In the genomic region with DNA sequence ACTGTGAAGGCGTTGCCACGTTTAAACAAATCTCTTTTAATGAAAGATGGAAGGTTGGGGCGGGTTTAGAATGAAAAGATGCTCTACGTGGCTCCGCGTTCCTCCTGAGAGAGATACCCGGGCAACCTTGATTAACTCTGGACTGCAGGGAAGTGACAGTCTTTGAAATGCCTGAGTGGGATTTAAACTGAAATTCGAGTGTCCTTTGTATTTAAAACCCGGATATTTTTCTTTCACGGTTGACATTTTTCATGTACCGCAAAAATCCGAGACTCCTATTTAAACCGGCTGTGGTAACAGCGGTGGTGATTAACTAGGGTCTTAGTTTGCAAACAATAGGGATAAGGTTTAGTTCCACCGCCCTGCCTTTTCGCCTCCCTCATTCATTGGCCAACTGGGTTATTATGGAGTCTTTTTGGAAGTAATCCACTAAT, we compare ENCODE assay signal across 8 cellular contexts. TPM values are rescaled to one million over a fixed set of nuclear protein-coding genes. Genes with fewer than 3 reads are reported as not detected.
DNase-seq lines count a peak whose midpoint lies in the region; ATAC-seq, FAIRE-seq and TF ChIP-seq lines count a peak whose summit lies in the region.

No MANE protein-coding gene starts in this region.

- ATAC-seq in GM18502 (IDR thresholded peaks at IDR 0.05; ENCODE audit: poor library complexity, unreplicated experiment) (peak; percentile 29), HG02763 (IDR thresholded peaks at IDR 0.05; ENCODE audit: unreplicated experiment) (no peak)

- no peak for TF ChIP-seq CTCF in endothelial cell of umbilical vein (IDR thresholded peaks at IDR 0.05; ENCODE audit: extremely low read depth in 1 of 2, insufficient read depth in 1 of 2, low read depth in 1 of 2, low read length in 2 of 2)
- no peak for TF ChIP-seq CTCF in D721Med (IDR thresholded peaks at IDR 0.05; ENCODE audit: insufficient read depth, missing control alignments)

- H3K9me3 ChIP-seq in endothelial cell of umbilical vein (replicated peaks; ENCODE audit: control insufficient read depth, insufficient read depth, low read length): no peaks in the 10 kb centered on the region

- dilution Hi-C loops in endothelial cell of umbilical vein (cut with MboI; ENCODE audit: extremely low pct_ligation_motif_present, low sequenced_read_pairs): no loop called here

- CTCF ChIA-PET in endothelial cell of umbilical vein (lab: Charles Lee): interaction anchor here (1.0 kb wide), 1 partner anchor 38 kb away, joined by 3 read pairs; no protein-coding TSS in a partner anchor

- H3K27ac ChIP-seq in ACC112 (ENCODE audit: low read depth, low read length) (peak overlapping the region; percentile 77), endothelial cell of umbilical vein (ENCODE audit: insufficient read depth, low read depth, low read length) (peak overlapping the region; percentile 66)

- H2AFZ ChIP-seq in ACC112 (ENCODE audit: low read length, unreplicated experiment): peak overlapping the region; percentile 99
- peak overlapping the region; percentile 69 for H2AFZ ChIP-seq in endothelial cell of umbilical vein (ENCODE audit: low read depth, low read length)

- H3K9me1 ChIP-seq in endothelial cell of umbilical vein (replicated peaks; ENCODE audit: control insufficient read depth, extremely low read depth, insufficient read depth, low read length): no peaks in the 10 kb centered on the region

- no peaks in the 10 kb centered on the region for H3K27me3 ChIP-seq in ACC112 (ENCODE audit: insufficient read depth, low read length)
- no peaks in the 10 kb centered on the region for H3K27me3 ChIP-seq in endothelial cell of umbilical vein (ENCODE audit: control insufficient read depth in 2 of 2, insufficient read depth in 2 of 2, low read length in 2 of 2)

- peak; percentile 73 for FAIRE-seq in endothelial cell of umbilical vein (lab: Jason Lieb, UNC)
- FAIRE-seq in D721Med (lab: Jason Lieb, UNC): no peak

- DNase-seq in HT1080 (ENCODE audit: low read depth): peak; percentile 33
- peak; percentile 33 for DNase-seq in SHP77 treated with DMSO at 0.1 percent for 48 hours (lab: John Stamatoyannopoulos, UW)
- peak; percentile 53 for DNase-seq in endothelial cell of umbilical vein (ENCODE audit: low read depth, low spot score)
- peak; percentile 53 for DNase-seq in myocyte (ENCODE audit: low read depth)
- DNase-seq in D721Med (ENCODE audit: insufficient read length, low spot score): no peak

- no peaks in the 10 kb centered on the region for H4K20me1 ChIP-seq in endothelial cell of umbilical vein (replicated peaks; ENCODE audit: control insufficient read depth, extremely low read depth, insufficient read depth, low read length)

- TF ChIP-seq POLR2A in endothelial cell of umbilical vein (IDR thresholded peaks at IDR 0.05; ENCODE audit: low read depth, low read length): no peak

- H3K36me3 ChIP-seq in ACC112 (ENCODE audit: insufficient read depth, low read length) (peaks cover 10% of the 10 kb centered on the region), endothelial cell of umbilical vein (ENCODE audit: control insufficient read depth in 2 of 2, extremely low read depth in 1 of 2, insufficient read depth in 2 of 2, low read length in 2 of 2) (no peaks in the 10 kb centered on the region)

- H3K4me3 ChIP-seq in ACC112 (ENCODE audit: low read depth, low read length) (peak overlapping the region; percentile 100), endothelial cell of umbilical vein (replicated peaks in 1 of 3; ENCODE audit: insufficient read depth in 1 of 3, low read depth in 1 of 3, low read length in 3 of 3) (peak overlapping the region; percentile 90 to 97 (median 94))

- H3K4me2 ChIP-seq in endothelial cell of umbilical vein (ENCODE audit: insufficient read depth, low read length): peak overlapping the region; percentile 90

- TSS peak; percentile 47 for BruUV-seq in endothelial cell of umbilical vein (replicated peaks; lab: Mats Ljungman, UMichigan)

- POLR2A ChIA-PET in endothelial cell of umbilical vein (lab: Charles Lee): no interaction called here

- H3K4me1 ChIP-seq in ACC112 (ENCODE audit: control insufficient read depth, insufficient read depth, low read length, unreplicated experiment) (peaks cover 13% of the 10 kb centered on the region), endothelial cell of umbilical vein (ENCODE audit: control insufficient read depth, extremely low read depth, insufficient read depth, low read length) (peaks cover 12% of the 10 kb centered on the region)

- intact Hi-C loops in endothelial cell of umbilical vein (cut with micrococcal nuclease): loop anchor here (1.0 to 5.0 kb wide), 3 partner anchors 51 to 632 kb away; a partner anchor contains a TSS

- H3K79me2 ChIP-seq in ACC112 (ENCODE audit: control insufficient read depth, insufficient read depth, low read length, unreplicated experiment) (peaks cover 56% of the 10 kb centered on the region), endothelial cell of umbilical vein (ENCODE audit: control insufficient read depth, insufficient read depth, low read length) (peaks cover 55% of the 10 kb centered on the region)

- peak overlapping the region; percentile 82 for H3K9ac ChIP-seq in endothelial cell of umbilical vein (replicated peaks; ENCODE audit: extremely low read depth, insufficient read depth, low read length)

TF ChIP-seq in endothelial cell of umbilical vein, 7 proteins besides CTCF, POLR2A, EP300 and RAD21:
- TF ChIP-seq POLR2AphosphoS5 (IDR thresholded peaks at IDR 0.05; ENCODE audit: insufficient read depth, low read depth, low read length) (no peak), MYC (IDR thresholded peaks at IDR 0.05; ENCODE audit: low read depth, low read length) (no peak), EZH2 (IDR thresholded peaks at IDR 0.05; ENCODE audit: borderline replicate concordance, low read depth, low read length, severe bottlenecking) (no peak), FOS (IDR thresholded peaks at IDR 0.05; ENCODE audit: borderline replicate concordance, insufficient read depth, low read length) (no peak), JUN (IDR thresholded peaks at IDR 0.05; ENCODE audit: borderline replicate concordance, insufficient read depth, insufficient read length, low read depth) (no peak), GATA2 (IDR thresholded peaks at IDR 0.05; ENCODE audit: insufficient read depth, insufficient read length, low read depth, low read length) (no peak)
- TF ChIP-seq, protein P1, sequence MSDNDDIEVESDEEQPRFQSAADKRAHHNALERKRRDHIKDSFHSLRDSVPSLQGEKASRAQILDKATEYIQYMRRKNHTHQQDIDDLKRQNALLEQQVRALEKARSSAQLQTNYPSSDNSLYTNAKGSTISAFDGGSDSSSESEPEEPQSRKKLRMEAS (IDR thresholded peaks at IDR 0.05; ENCODE audit: insufficient read depth, insufficient read length): no peak

RNA-seq across cellular contexts. Expression of a gene that starts 0.7 kb away (rescaled TPM):
- 22.4 and 24.3 TPM in 2 replicates for total RNA-seq in HT1080 (2014; rRNA removed; shearing (Covaris generic))
- polyA plus RNA-seq in HT1080 (2015; cell fraction: cytosol; rRNA removed): 24.9 and 31.3 TPM in 2 replicates
- 55.7 and 63.2 TPM in 2 replicates for polyA plus RNA-seq in HT1080 (2015; cell fraction: nucleus; rRNA removed)
- total RNA-seq in endothelial cell of umbilical vein (26.6 and 34.8 TPM in 2 replicates), myocyte (12.3 and 13.2 TPM in 2 replicates)
- polyA plus RNA-seq in endothelial cell of umbilical vein: 3.2 and 4.2 TPM in 2 replicates
- polyA plus RNA-seq in endothelial cell of umbilical vein (2011; cell fraction: cytosol; rRNA removed): 5.9 and 6.2 TPM in 2 replicates
- polyA plus RNA-seq in endothelial cell of umbilical vein (2011; cell fraction: nucleus; rRNA removed): 13.3 and 20.1 TPM in 2 replicates
- 12.5 and 19.0 TPM in 2 replicates for polyA plus RNA-seq in endothelial cell of umbilical vein (2012)
- 6.9 and 10.6 TPM in 2 replicates for polyA minus RNA-seq in endothelial cell of umbilical vein
- polyA minus RNA-seq in endothelial cell of umbilical vein (2011; cell fraction: cytosol; rRNA and poly(A)+ RNA removed): 17.3 TPM
- polyA minus RNA-seq in endothelial cell of umbilical vein (2011; cell fraction: nucleus; rRNA and poly(A)+ RNA removed): 23.6 and 35.8 TPM in 2 replicates
- 3.4 TPM for polyA plus RNA-seq in myocyte (2012)
